ENCODE assay signal across 14 cellular contexts in the genomic region with DNA sequence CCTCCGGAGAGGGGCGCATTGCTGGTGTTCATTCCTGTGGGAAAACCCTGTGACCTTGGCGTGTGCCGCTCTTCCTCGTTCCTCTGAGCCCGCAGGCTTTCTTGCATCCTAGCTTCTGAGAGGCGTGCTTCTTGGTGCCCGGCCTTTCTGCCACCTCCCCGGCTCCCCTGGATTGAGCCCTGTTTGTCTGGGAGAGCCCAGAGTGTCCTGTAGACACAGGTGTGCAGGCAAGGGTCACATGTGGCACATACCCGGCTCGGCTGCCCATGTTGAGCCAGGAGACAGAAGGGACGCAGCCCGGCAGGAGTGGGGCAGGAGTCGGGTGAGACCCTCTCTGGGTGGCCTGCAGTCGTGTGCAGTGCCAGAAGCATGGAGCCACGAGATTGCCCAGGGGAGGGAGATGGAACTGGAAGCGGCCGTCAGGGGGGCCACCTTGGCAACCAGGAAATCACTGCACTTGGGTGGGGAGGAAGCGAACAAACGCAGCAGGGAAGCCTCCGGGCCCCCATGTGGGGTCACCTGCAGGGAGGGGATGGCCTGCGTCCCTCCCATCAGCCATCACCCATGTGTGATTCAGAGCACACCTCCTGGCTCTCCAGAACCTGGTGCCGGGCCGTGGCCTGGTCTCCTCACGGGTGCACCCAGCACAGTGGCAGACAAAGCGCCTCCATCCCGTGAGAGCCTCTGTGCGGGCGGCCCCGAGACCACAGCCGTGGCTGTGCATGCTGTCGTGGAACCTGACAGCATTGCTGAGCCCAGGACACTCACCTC.
DNase-seq lines count a peak whose midpoint lies in the region; ATAC-seq and TF ChIP-seq lines count a peak whose summit lies in the region.
"Had no signal": no experiment of that assay in that cellular context is flagged by ENCODE, and none has a peak within 500 bp of the region (broad histone marks: within the 10 kb centered on the region; RNA-seq: fewer than 3 reads in every experiment).

No MANE protein-coding gene starts in this region.

- H3K4me3 ChIP-seq in body of pancreas: no peak overlapping the region
- H3K4me3 ChIP-seq in neural progenitor cell: no peak overlapping the region
- H3K4me3 ChIP-seq in ovary: no peak overlapping the region
- H3K4me3 ChIP-seq: thoracic aorta had no signal

- H3K79me2 ChIP-seq in neural progenitor cell (ENCODE audit: low read depth): peaks cover 86% of the 10 kb centered on the region

- intact Hi-C loops in CD14-positive monocyte (cut with micrococcal nuclease) (no loop called here), body of pancreas (cut with DNase I) (no loop called here), ovary (cut with DNase I) (no loop called here)

- H3K4me3 Mint-ChIP-seq in CD14-positive monocyte: peak overlapping the region; percentile 41 to 67
- H3K4me3 Mint-ChIP-seq in neural progenitor cell: no peak overlapping the region

- H3K9me3 ChIP-seq in body of pancreas: no peaks in the 10 kb centered on the region
- H3K9me3 ChIP-seq in neural progenitor cell (ENCODE audit: low read depth): no peaks in the 10 kb centered on the region
- H3K9me3 ChIP-seq in ovary: no peaks in the 10 kb centered on the region
- H3K9me3 ChIP-seq: BE2C, thoracic aorta had no signal

- TF ChIP-seq POLR2A in body of pancreas (IDR thresholded peaks at IDR 0.05) (peak in 1 of 3 donors; percentile 6), ovary (IDR thresholded peaks at IDR 0.05) (no peak)

- peak; percentile 8 for ATAC-seq in GM21423 (IDR thresholded peaks at IDR 0.05; ENCODE audit: unreplicated experiment)
- no peak for ATAC-seq in body of pancreas
- ATAC-seq in GM21619 (IDR thresholded peaks at IDR 0.05; ENCODE audit: unreplicated experiment): no peak

- peaks cover 61% of the 10 kb centered on the region for H3K4me1 ChIP-seq in body of pancreas
- no peaks in the 10 kb centered on the region for H3K4me1 ChIP-seq in neural progenitor cell
- H3K4me1 ChIP-seq in ovary (ENCODE audit: insufficient read depth): no peaks in the 10 kb centered on the region

- no peak overlapping the region for H2AFZ ChIP-seq in neural progenitor cell (replicated peaks)

- peaks cover 0 to 2% (median 1%) of the 10 kb centered on the region in 7 donors for H3K9me3 Mint-ChIP-seq in CD14-positive monocyte
- no peaks in the 10 kb centered on the region for H3K9me3 Mint-ChIP-seq in neural progenitor cell

- H3K4me1 Mint-ChIP-seq in CD14-positive monocyte (peaks cover 52% of the 10 kb centered on the region), neural progenitor cell (peaks cover 23% of the 10 kb centered on the region)

- H3K36me3 ChIP-seq in body of pancreas (replicated peaks in 1 of 2; ENCODE audit: insufficient read depth in 1 of 2, low read depth in 2 of 2) (peaks cover 18 to 23% of the 10 kb centered on the region in 2 donors), neural progenitor cell (no peaks in the 10 kb centered on the region), ovary (no peaks in the 10 kb centered on the region)

- no peaks in the 10 kb centered on the region for H3F3A ChIP-seq in neural progenitor cell (ENCODE audit: low read depth)

- no peak for TF ChIP-seq EP300 in ovary (IDR thresholded peaks at IDR 0.05)

- H4K20me1 ChIP-seq in neural progenitor cell (ENCODE audit: low read depth): peaks cover 25% of the 10 kb centered on the region

- no peak overlapping the region for H3K9ac ChIP-seq in neural progenitor cell

- WGBS in body of pancreas, 2 donors: 43 to 52% methylated on average over 17 to 32 of the region's 32 CpGs
- 75 to 86% (median 84%) methylated on average over 32 of the region's 32 CpGs for WGBS in ovary, 3 donors

- TF ChIP-seq CTCF in CD14-positive monocyte (IDR thresholded peaks at IDR 0.05) (no peak), body of pancreas (IDR thresholded peaks at IDR 0.05) (no peak), neural progenitor cell (IDR thresholded peaks at IDR 0.05) (no peak), ovary (IDR thresholded peaks at IDR 0.05) (no peak)

- H3K27ac Mint-ChIP-seq in CD14-positive monocyte (peak overlapping the region; percentile 80 to 94 (median 90)), neural progenitor cell (peak overlapping the region; percentile 91)

- peaks cover 0 to 3% of the 10 kb centered on the region in 2 donors for H3K36me3 Mint-ChIP-seq in CD14-positive monocyte
- H3K36me3 Mint-ChIP-seq in neural progenitor cell: peaks cover 74% of the 10 kb centered on the region

- H3K27me3 ChIP-seq in body of pancreas (no peaks in the 10 kb centered on the region), neural progenitor cell (no peaks in the 10 kb centered on the region), ovary (no peaks in the 10 kb centered on the region)
- H3K27me3 ChIP-seq: BE2C had no signal

- H3K27me3 Mint-ChIP-seq in CD14-positive monocyte (ENCODE audit: low read depth in 3 of 3) (peaks cover 4 to 9% (median 6%) of the 10 kb centered on the region in 3 donors), neural progenitor cell (ENCODE audit: insufficient read depth, low read depth) (peaks cover 7% of the 10 kb centered on the region)

- DNase-seq in CD14-positive monocyte (ENCODE audit: low spot score): no peak
- DNase-seq in body of pancreas: peak in 3 of 4 donors; percentile 37 to 60 (median 57)
- no peak for DNase-seq in neural progenitor cell (ENCODE audit: low spot score)
- DNase-seq in SHP77 (lab: John Stamatoyannopoulos, UW): no peak
- DNase-seq in NCI-H146 (lab: John Stamatoyannopoulos, UW): no peak
- DNase-seq in ovary: no peak
- DNase-seq: BE2C, erythroblast, islet precursor cell, NCI-H2029, NCI-H510A had no signal

- H3K27ac ChIP-seq in body of pancreas (peak overlapping the region; percentile 85 to 99 (median 96)), neural progenitor cell (no peak overlapping the region), ovary (no peak overlapping the region)
- H3K27ac ChIP-seq: thoracic aorta had no signal

- no peak overlapping the region for H3K4me2 ChIP-seq in neural progenitor cell

Comparison
In these comparisons a context has a peak if more than half of its experiments do, and no peak if none do; other contexts are left out.
1. DNase-seq: peak in body of pancreas (3 of 4); none in CD14-positive monocyte (single experiment), neural progenitor cell (single experiment), SHP77 (0 of 2), NCI-H146 (single experiment) and ovary (0 of 5).
2. H3K27ac ChIP-seq: peak in body of pancreas (4 of 4); none in neural progenitor cell (single experiment) and ovary (0 of 2).